In genomic region chr10:22481687-22482539, GRCh38 we compare ENCODE assay signal across 18 cellular contexts.
A peak's percentile ranks its signal among the peaks of the same experiment; 100 is the strongest.
DNase-seq lines count a peak whose midpoint lies in the region; ATAC-seq and TF ChIP-seq lines count a peak whose summit lies in the region.
"Had no signal": no experiment of that assay in that cellular context is flagged by ENCODE, and none has a peak within 500 bp of the region (broad histone marks: within the 10 kb centered on the region; RNA-seq: fewer than 3 reads in every experiment).

No MANE protein-coding gene starts in this region.

- H3K9me2 ChIP-seq in SK-N-SH = no peaks in the 10 kb centered on the region
- no peaks in the 10 kb centered on the region for H3K9me2 ChIP-seq in hepatocyte (replicated peaks; ENCODE audit: insufficient read depth)

- H3K27ac ChIP-seq in SK-N-SH (ENCODE audit: low read depth in 2 of 2, low read length in 1 of 2) = no peak overlapping the region
- no peak overlapping the region for H3K27ac ChIP-seq in endodermal cell (ENCODE audit: low read depth, low read length)
- peak overlapping the region; percentile 71 for H3K27ac ChIP-seq in psoas muscle
- H3K27ac ChIP-seq in sigmoid colon = no peak overlapping the region
- no peak overlapping the region for H3K27ac ChIP-seq in hepatocyte
- H3K27ac ChIP-seq: HL-60, pancreas, SJCRH30, uterus had no signal

- TF ChIP-seq CTCF in SK-N-SH (IDR thresholded peaks at IDR 0.05) = no peak
- no peak for TF ChIP-seq CTCF in endodermal cell (conservative IDR thresholded peaks at IDR 0.05)
- no peak for TF ChIP-seq CTCF in psoas muscle (IDR thresholded peaks at IDR 0.05)
- TF ChIP-seq CTCF in sigmoid colon (IDR thresholded peaks at IDR 0.05) = no peak
- TF ChIP-seq CTCF in hepatocyte (IDR thresholded peaks at IDR 0.05; ENCODE audit: poor library complexity) = no peak

- H2AFZ ChIP-seq in SK-N-SH (ENCODE audit: low read depth) = no peak overlapping the region
- no peak overlapping the region for H2AFZ ChIP-seq in hepatocyte

- H3K36me3 Mint-ChIP-seq in endodermal cell (ENCODE audit: low read depth) = no peaks in the 10 kb centered on the region

- CTCF ChIA-PET in SK-N-SH (lab: Yijun Ruan, JAX) = no interaction called here

- no peaks in the 10 kb centered on the region for H3F3A ChIP-seq in SK-N-SH (replicated peaks; ENCODE audit: insufficient read depth)

- no peak for TF ChIP-seq POLR2A in sigmoid colon (IDR thresholded peaks at IDR 0.05)

- peaks cover 7% of the 10 kb centered on the region for H3K4me1 Mint-ChIP-seq in endodermal cell

- TF ChIP-seq EP300 in SK-N-SH (IDR thresholded peaks at IDR 0.05; ENCODE audit: borderline replicate concordance in 1 of 2, low read depth in 1 of 2, low read length in 1 of 2) = no peak
- TF ChIP-seq EP300 in sigmoid colon (IDR thresholded peaks at IDR 0.05) = no peak

- H3K79me2 ChIP-seq in SK-N-SH (ENCODE audit: insufficient read depth) = no peaks in the 10 kb centered on the region
- no peaks in the 10 kb centered on the region for H3K79me2 ChIP-seq in hepatocyte

- intact Hi-C loops in psoas muscle (cut with DNase I) (no loop called here), sigmoid colon (cut with DNase I) (no loop called here)

- no peaks in the 10 kb centered on the region for H3K9me3 Mint-ChIP-seq in endodermal cell

- ATAC-seq in SK-N-SH treated with all-trans-retinoic acid at 6 μM for 48 hours (peak; percentile 67), psoas muscle (peak in 3 of 4 donors; percentile 79 to 94 (median 90)), left lobe of liver (no peak)
- ATAC-seq: pancreas had no signal

- 58% methylated on average over 5 of the region's 5 CpGs for WGBS in SK-N-SH (ENCODE audit: low lambda C conversion rate)
- WGBS in endodermal cell (ENCODE audit: insufficient coverage in 1 of 2, insufficient read length in 1 of 2), 2 experiments = 19 to 55% methylated on average over 3 to 5 of the region's 5 CpGs
- 35 to 56% (median 47%) methylated on average over 5 of the region's 5 CpGs for WGBS in psoas muscle, 3 donors
- 78 to 79% methylated on average over 5 of the region's 5 CpGs for WGBS in sigmoid colon, 2 donors
- WGBS in hepatocyte (ENCODE audit: low lambda C conversion rate, missing lambda C conversion rate) = 52% methylated on average over 5 of the region's 5 CpGs

- H3K27me3 ChIP-seq in SK-N-SH (ENCODE audit: insufficient read depth) (no peaks in the 10 kb centered on the region), endodermal cell (ENCODE audit: control insufficient read depth, insufficient read depth, low read length, poor library complexity, severe bottlenecking) (peaks cover 50% of the 10 kb centered on the region), psoas muscle (ENCODE audit: insufficient read depth in 3 of 3, low read length in 2 of 3) (no peaks in the 10 kb centered on the region), sigmoid colon (peaks cover 7 to 20% (median 12%) of the 10 kb centered on the region in 3 donors), hepatocyte (peaks cover 18% of the 10 kb centered on the region)
- H3K27me3 ChIP-seq: SJCRH30, uterus had no signal

- H3K27me3 Mint-ChIP-seq in endodermal cell (ENCODE audit: insufficient read depth) = peaks cover 50% of the 10 kb centered on the region

- H3K27ac Mint-ChIP-seq in endodermal cell = no peak overlapping the region

- H3K9me3 ChIP-seq in SK-N-SH = no peaks in the 10 kb centered on the region
- no peaks in the 10 kb centered on the region for H3K9me3 ChIP-seq in endodermal cell (ENCODE audit: control insufficient read depth, low read length)
- H3K9me3 ChIP-seq in psoas muscle = no peaks in the 10 kb centered on the region
- H3K9me3 ChIP-seq in sigmoid colon = no peaks in the 10 kb centered on the region
- no peaks in the 10 kb centered on the region for H3K9me3 ChIP-seq in hepatocyte (ENCODE audit: low read depth)
- H3K9me3 ChIP-seq: pancreas, SJCRH30, uterus had no signal

- H3K4me3 ChIP-seq in SK-N-SH (ENCODE audit: low read depth in 2 of 2, low read length in 1 of 2) (no peak overlapping the region), endodermal cell (ENCODE audit: low read length) (no peak overlapping the region), psoas muscle (no peak overlapping the region), sigmoid colon (no peak overlapping the region), hepatocyte (no peak overlapping the region)
- H3K4me3 ChIP-seq: pancreas, SJCRH30, uterus had no signal

- no peak overlapping the region for H3K4me2 ChIP-seq in SK-N-SH
- H3K4me2 ChIP-seq in hepatocyte = no peak overlapping the region

- H3K4me3 Mint-ChIP-seq in endodermal cell = no peak overlapping the region

- H3K4me1 ChIP-seq in SK-N-SH (ENCODE audit: control insufficient read depth in 1 of 2, insufficient read depth in 2 of 2, low read depth in 1 of 2, low read length in 1 of 2) = peaks cover 0 to 3% of the 10 kb centered on the region in 2 experiments; a peak in 1 of 4 replicates
- peaks cover 4% of the 10 kb centered on the region for H3K4me1 ChIP-seq in endodermal cell (ENCODE audit: control insufficient read depth, insufficient read depth, low read length)
- peaks cover 10% of the 10 kb centered on the region for H3K4me1 ChIP-seq in psoas muscle
- H3K4me1 ChIP-seq in sigmoid colon = peaks cover 0 to under 1% (median under 1%) of the 10 kb centered on the region in 4 donors
- H3K4me1 ChIP-seq in hepatocyte (ENCODE audit: insufficient read depth) = peaks cover 4% of the 10 kb centered on the region
- H3K4me1 ChIP-seq: pancreas, SJCRH30, uterus had no signal

- DNase-seq in SK-N-SH = no peak
- peak; percentile 26 for DNase-seq in NCI-H2227 treated with DMSO at 0.1 percent for 48 hours (lab: John Stamatoyannopoulos, UW)
- peak; percentile 58 for DNase-seq in endodermal cell
- no peak for DNase-seq in psoas muscle
- no peak for DNase-seq in left lobe of liver (ENCODE audit: low spot score)
- no peak for DNase-seq in sigmoid colon
- DNase-seq in hepatocyte (ENCODE audit: low spot score) = no peak
- DNase-seq: amniotic stem cell; effector CD8-positive, alpha-beta T cell; hippocampal formation; NCI-H526; pancreas; stimulated activated CD4-positive, alpha-beta T cell treated with anti-CD3 and anti-CD28 coated beads, Interleukin-15, amount 100 ng/mL, for 24 hours; stimulated activated CD8-positive, alpha-beta memory T cell treated with anti-CD3 and anti-CD28 coated beads, Interleukin-4, amount 100 ng/mL, for 48 hours; uterus had no signal

- H3K9ac ChIP-seq in SK-N-SH (no peak overlapping the region), endodermal cell (ENCODE audit: extremely low read depth, low read length, poor library complexity, severe bottlenecking) (no peak overlapping the region)

- POLR2A ChIA-PET in SK-N-SH (lab: Yijun Ruan, JAX) = no interaction called here

- H4K20me1 ChIP-seq in SK-N-SH (ENCODE audit: insufficient read depth) = no peaks in the 10 kb centered on the region
- H4K20me1 ChIP-seq in hepatocyte (ENCODE audit: insufficient read depth, poor library complexity, severe bottlenecking) = no peaks in the 10 kb centered on the region

- no peak for TF ChIP-seq RAD21 in SK-N-SH (IDR thresholded peaks at IDR 0.05; ENCODE audit: low read length)

- H3K36me3 ChIP-seq in SK-N-SH (replicated peaks in 1 of 2; ENCODE audit: control insufficient read depth in 1 of 2, insufficient read depth in 2 of 2, low read length in 1 of 2) = no peaks in the 10 kb centered on the region
- H3K36me3 ChIP-seq in endodermal cell (ENCODE audit: control insufficient read depth, insufficient read depth, low read length) = no peaks in the 10 kb centered on the region
- no peaks in the 10 kb centered on the region for H3K36me3 ChIP-seq in psoas muscle (ENCODE audit: insufficient read depth in 1 of 2, low read depth in 1 of 2)
- no peaks in the 10 kb centered on the region for H3K36me3 ChIP-seq in sigmoid colon
- H3K36me3 ChIP-seq in hepatocyte (replicated peaks; ENCODE audit: insufficient read depth, low read depth) = no peaks in the 10 kb centered on the region
- H3K36me3 ChIP-seq: pancreas, SJCRH30, uterus had no signal

TF ChIP-seq in SK-N-SH, 30 proteins besides CTCF, POLR2A, EP300 and RAD21:
- TF ChIP-seq MAX (IDR thresholded peaks at IDR 0.05; ENCODE audit: low read depth) (no peak), IRF3 (IDR thresholded peaks at IDR 0.05; ENCODE audit: low read depth, low read length) (no peak), TEAD4 (IDR thresholded peaks at IDR 0.05; ENCODE audit: borderline replicate concordance, insufficient read depth) (no peak), RXRA (IDR thresholded peaks at IDR 0.05; ENCODE audit: borderline replicate concordance, low read depth) (no peak), CHD2 (IDR thresholded peaks at IDR 0.05; ENCODE audit: low read length, partially characterized antibody) (no peak), POLR2AphosphoS5 (IDR thresholded peaks at IDR 0.05; ENCODE audit: low read depth, low read length) (no peak)

Comparison
In these comparisons a context has a peak if more than half of its experiments do, and no peak if none do; other contexts are left out.
1. DNase-seq: peak in NCI-H2227 treated with DMSO at 0.1 percent for 48 hours (single experiment) and endodermal cell (single experiment); none in SK-N-SH (single experiment), psoas muscle (0 of 2), left lobe of liver (single experiment), sigmoid colon (single experiment) and hepatocyte (single experiment).